10 cellular contexts compared by ENCODE assay signal in genomic region chr2:75416420-75417342, GRCh38.
DNase-seq lines count a peak whose midpoint lies in the region; ATAC-seq and TF ChIP-seq lines count a peak whose summit lies in the region.
"Had no signal": no experiment of that assay in that cellular context is flagged by ENCODE, and none has a peak within 500 bp of the region (broad histone marks: within the 10 kb centered on the region; RNA-seq: fewer than 3 reads in every experiment).

No MANE protein-coding gene starts in this region.

- peaks cover 22% of the 10 kb centered on the region for H3K4me1 Mint-ChIP-seq in activated naive CD4-positive, alpha-beta T cell treated with anti-CD3 and anti-CD28 coated beads, Interleukin-2, amount 50 U/mL, for 24 hours
- H3K4me1 Mint-ChIP-seq in activated CD8-positive, alpha-beta T cell treated with anti-CD3 and anti-CD28 coated beads for 36 hours (ENCODE audit: low read depth) = peaks cover 29% of the 10 kb centered on the region

- CTCF ChIA-PET in activated CD8-positive, alpha-beta T cell treated with anti-CD3 and anti-CD28 coated beads for 36 hours (lab: Charles Lee) = interaction anchor here (0.8 to 1.5 kb wide), 3 partner anchors 12 to 497 kb away, joined by 3 to 5 read pairs (median 4); no protein-coding TSS in a partner anchor

- H3K4me3 Mint-ChIP-seq in activated naive CD4-positive, alpha-beta T cell treated with anti-CD3 and anti-CD28 coated beads, Interleukin-2, amount 50 U/mL, for 24 hours = peak overlapping the region; percentile 77
- H3K4me3 Mint-ChIP-seq in activated CD8-positive, alpha-beta T cell treated with anti-CD3 and anti-CD28 coated beads for 36 hours = peak overlapping the region; percentile 69

- POLR2A ChIA-PET in activated CD8-positive, alpha-beta T cell treated with anti-CD3 and anti-CD28 coated beads for 36 hours (lab: Charles Lee) = interaction anchor here (0.8 kb wide), 1 partner anchor 276 kb away, joined by 3 read pairs; no protein-coding TSS in a partner anchor

- peak overlapping the region; percentile 42 for H3K27ac Mint-ChIP-seq in activated naive CD4-positive, alpha-beta T cell treated with anti-CD3 and anti-CD28 coated beads, Interleukin-2, amount 50 U/mL, for 24 hours
- H3K27ac Mint-ChIP-seq in activated CD8-positive, alpha-beta T cell treated with anti-CD3 and anti-CD28 coated beads for 36 hours = peak overlapping the region; percentile 89
- H3K27ac Mint-ChIP-seq: activated T-helper 2 cell treated with anti-CD3 and anti-CD28 coated beads, Interferon-gamma antibody, Interleukin-2, Interleukin-4, amounts not matched to agents 10 μg/mL and 5 μg/mL and 100 μg/mL, durations not matched to agents 14 hours and 24 hours and 36 hours had no signal

- peaks cover 5% of the 10 kb centered on the region for H3K9me3 Mint-ChIP-seq in activated naive CD4-positive, alpha-beta T cell treated with anti-CD3 and anti-CD28 coated beads, Interleukin-2, amount 50 U/mL, for 24 hours
- H3K9me3 Mint-ChIP-seq in activated CD8-positive, alpha-beta T cell treated with anti-CD3 and anti-CD28 coated beads for 36 hours = no peaks in the 10 kb centered on the region
- H3K9me3 Mint-ChIP-seq: activated T-helper 2 cell treated with anti-CD3 and anti-CD28 coated beads, Interferon-gamma antibody, Interleukin-2, Interleukin-4, amounts not matched to agents 10 μg/mL and 5 μg/mL and 100 μg/mL, durations not matched to agents 14 hours and 24 hours and 36 hours had no signal

- no peak for TF ChIP-seq CTCF in activated CD8-positive, alpha-beta T cell treated with anti-CD3 and anti-CD28 coated beads for 36 hours (IDR thresholded peaks at IDR 0.05)

- ATAC-seq in HG02981 (IDR thresholded peaks at IDR 0.05; ENCODE audit: unreplicated experiment) = peak; percentile 81
- ATAC-seq in activated CD8-positive, alpha-beta T cell treated with anti-CD3 and anti-CD28 coated beads for 36 hours = peak; percentile 85
- no peak for ATAC-seq in SK-N-SH treated with all-trans-retinoic acid at 6 μM for 48 hours

- peaks cover 7% of the 10 kb centered on the region for H3K27me3 Mint-ChIP-seq in activated naive CD4-positive, alpha-beta T cell treated with anti-CD3 and anti-CD28 coated beads, Interleukin-2, amount 50 U/mL, for 24 hours
- no peaks in the 10 kb centered on the region for H3K27me3 Mint-ChIP-seq in activated CD8-positive, alpha-beta T cell treated with anti-CD3 and anti-CD28 coated beads for 36 hours

- intact Hi-C loops in activated CD8-positive, alpha-beta T cell treated with anti-CD3 and anti-CD28 coated beads for 36 hours (cut with micrococcal nuclease) = no loop called here

- no peak for DNase-seq in activated naive CD4-positive, alpha-beta T cell treated with Interleukin-2 at 50 U/mL for 16 hours
- DNase-seq in activated CD8-positive, alpha-beta T cell treated with anti-CD3 and anti-CD28 coated beads for 36 hours = peak; percentile 26
- DNase-seq in NCI-H226 = no peak
- no peak for DNase-seq in SIG-M5 (lab: John Stamatoyannopoulos, UW)
- no peak for DNase-seq in GDM1 (lab: John Stamatoyannopoulos, UW)
- DNase-seq: NCI-H1694 had no signal

- H3K36me3 Mint-ChIP-seq in activated naive CD4-positive, alpha-beta T cell treated with anti-CD3 and anti-CD28 coated beads, Interleukin-2, amount 50 U/mL, for 24 hours = peaks cover 3% of the 10 kb centered on the region
- H3K36me3 Mint-ChIP-seq in activated CD8-positive, alpha-beta T cell treated with anti-CD3 and anti-CD28 coated beads for 36 hours (ENCODE audit: low read depth) = peaks cover 11% of the 10 kb centered on the region

TF ChIP-seq in SK-N-SH treated with all-trans-retinoic acid at 6 μM for 48 hours, 23 proteins besides CTCF, POLR2A, EP300 and RAD21:
- no peak for TF ChIP-seq PATZ1 (CRISPR knock-in tag; IDR thresholded peaks at IDR 0.05; ENCODE audit: borderline replicate concordance)
- no peak for TF ChIP-seq SNAI2 (CRISPR knock-in tag; IDR thresholded peaks at IDR 0.05)
- no peak for TF ChIP-seq ARNTL (CRISPR knock-in tag; IDR thresholded peaks at IDR 0.05; ENCODE audit: borderline replicate concordance, low read depth)
- TF ChIP-seq CREB5 (CRISPR knock-in tag; IDR thresholded peaks at IDR 0.05; ENCODE audit: low read depth) = no peak
- TF ChIP-seq BACH2 (CRISPR knock-in tag; IDR thresholded peaks at IDR 0.05; ENCODE audit: borderline replicate concordance) = no peak
- no peak for TF ChIP-seq ISL1 (CRISPR knock-in tag; IDR thresholded peaks at IDR 0.05)
- TF ChIP-seq TCF4 (CRISPR knock-in tag; IDR thresholded peaks at IDR 0.05; ENCODE audit: borderline replicate concordance) = no peak
- TF ChIP-seq TOX (CRISPR knock-in tag; IDR thresholded peaks at IDR 0.05; ENCODE audit: borderline replicate concordance) = no peak
- no peak for TF ChIP-seq ZNF70 (CRISPR knock-in tag; IDR thresholded peaks at IDR 0.05)
TF ChIP-seq in SK-N-SH treated with all-trans-retinoic acid at 6 μM for 48 hours: peak in this region for 0.
